ENCODE assay signal across 1 cellular context in the genomic region with DNA sequence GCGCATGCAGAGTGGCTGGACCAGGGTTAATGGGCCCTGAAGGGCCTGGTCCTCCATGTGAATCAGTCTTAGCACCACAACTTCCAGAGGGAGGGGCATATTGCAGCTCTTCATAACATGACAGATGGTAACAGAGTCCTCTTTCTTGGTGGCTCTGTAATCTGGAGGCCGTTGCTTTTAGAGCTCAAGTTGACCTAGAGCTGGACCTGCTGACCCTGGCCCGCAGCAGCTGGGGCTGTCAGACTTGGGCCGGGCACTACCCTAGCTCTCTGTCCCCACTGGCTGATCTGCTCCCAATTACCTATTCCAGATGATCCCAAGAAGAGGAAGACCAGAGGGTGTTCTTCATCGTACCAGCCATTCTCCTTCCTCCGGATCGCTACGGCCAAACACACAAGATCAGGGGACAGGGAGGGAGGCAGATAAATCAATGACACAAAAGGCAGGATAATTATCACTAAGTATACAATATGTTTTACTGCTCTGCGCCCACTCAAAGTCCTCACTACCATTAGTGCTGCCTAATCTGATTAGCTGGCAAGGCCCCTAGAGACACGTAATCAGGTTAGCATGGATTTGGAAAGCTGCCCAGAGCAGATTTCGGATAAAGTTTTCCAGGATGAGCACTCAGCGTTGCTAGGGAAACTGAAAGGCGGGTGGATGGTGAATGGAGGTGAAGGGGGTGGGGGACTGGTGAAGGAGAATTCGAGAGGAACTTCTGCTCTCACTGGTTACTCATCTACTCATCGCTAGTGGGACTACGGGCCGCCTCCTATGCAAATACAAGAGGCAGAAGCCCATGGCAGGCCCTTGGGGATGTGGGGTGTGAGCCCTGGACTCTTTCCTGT.
TF ChIP-seq lines count a peak whose summit lies in the region.

No MANE protein-coding gene starts in this region.

TF ChIP-seq in HEK293, 187 proteins besides CTCF, POLR2A, EP300 and RAD21 (continued from another document and continues in another):
- TF ChIP-seq, protein P1, sequence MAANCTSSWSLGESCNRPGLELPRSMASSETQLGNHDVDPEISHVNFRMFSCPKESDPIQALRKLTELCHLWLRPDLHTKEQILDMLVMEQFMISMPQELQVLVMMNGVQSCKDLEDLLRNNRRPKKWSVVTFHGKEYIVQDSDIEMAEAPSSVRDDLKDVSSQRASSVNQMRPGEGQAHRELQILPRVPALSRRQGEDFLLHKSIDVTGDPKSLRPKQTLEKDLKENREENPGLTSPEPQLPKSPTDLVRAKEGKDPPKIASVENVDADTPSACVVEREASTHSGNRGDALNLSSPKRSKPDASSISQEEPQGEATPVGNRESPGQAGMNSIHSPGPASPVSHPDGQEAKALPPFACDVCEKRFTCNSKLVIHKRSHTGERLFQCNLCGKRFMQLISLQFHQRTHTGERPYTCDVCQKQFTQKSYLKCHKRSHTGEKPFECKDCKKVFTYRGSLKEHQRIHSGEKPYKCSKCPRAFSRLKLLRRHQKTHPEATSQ (tag by site-specific recombination; IDR thresholded peaks at IDR 0.05), result no peak
- TF ChIP-seq ZBTB8A (tag by site-specific recombination; IDR thresholded peaks at IDR 0.05) (peak; percentile 55), ZNF76 (tag by site-specific recombination; IDR thresholded peaks at IDR 0.05; ENCODE audit: borderline replicate concordance, low read depth) (peak; percentile 59; the same call in 1 of the 2 replicates), ZNF777 (tag by site-specific recombination; IDR thresholded peaks at IDR 0.05; ENCODE audit: borderline replicate concordance) (no peak), ZNF629 (tag by site-specific recombination; IDR thresholded peaks at IDR 0.05) (peak; percentile 90), ZNF768 (tag by site-specific recombination; IDR thresholded peaks at IDR 0.05) (no peak), ZNF175 (tag by site-specific recombination; IDR thresholded peaks at IDR 0.05) (no peak), ZNF211 (tag by site-specific recombination; IDR thresholded peaks at IDR 0.05; ENCODE audit: low read depth) (no peak), GLI4 (tag by site-specific recombination; IDR thresholded peaks at IDR 0.05) (no peak), MYNN (tag by site-specific recombination; IDR thresholded peaks at IDR 0.05; ENCODE audit: borderline replicate concordance) (no peak), YY2 (tag by site-specific recombination; IDR thresholded peaks at IDR 0.05) (no peak), GLI2 (tag by site-specific recombination; IDR thresholded peaks at IDR 0.05; ENCODE audit: borderline replicate concordance, low read depth) (peak; percentile 93), ZNF654 (tag by site-specific recombination; IDR thresholded peaks at IDR 0.05; ENCODE audit: low read depth) (no peak), ZNF214 (tag by site-specific recombination; IDR thresholded peaks at IDR 0.05; ENCODE audit: borderline replicate concordance) (no peak), ZNF707 (tag by site-specific recombination; IDR thresholded peaks at IDR 0.05) (no peak), ZNF266 (tag by site-specific recombination; IDR thresholded peaks at IDR 0.05; ENCODE audit: low read depth) (no peak), KLF7 (tag by site-specific recombination; IDR thresholded peaks at IDR 0.05; ENCODE audit: borderline replicate concordance) (peak; percentile 38; the same call in 1 of the 2 replicates), ZNF624 (tag by site-specific recombination; IDR thresholded peaks at IDR 0.05) (no peak), SP7 (tag by site-specific recombination; IDR thresholded peaks at IDR 0.05) (peak; percentile 97), ZNF530 (tag by site-specific recombination; IDR thresholded peaks at IDR 0.05; ENCODE audit: low read depth) (no peak), ZNF747 (tag by site-specific recombination; IDR thresholded peaks at IDR 0.05) (no peak), ZNF549 (tag by site-specific recombination; IDR thresholded peaks at IDR 0.05) (no peak), ZNF558 (tag by site-specific recombination; IDR thresholded peaks at IDR 0.05) (no peak), ZNF121 (tag by site-specific recombination; IDR thresholded peaks at IDR 0.05) (peak; percentile 54; the same call in 1 of the 2 replicates), ZNF223 (tag by site-specific recombination; IDR thresholded peaks at IDR 0.05) (no peak), OSR2 (tag by site-specific recombination; IDR thresholded peaks at IDR 0.05) (peak; percentile 96), ZNF248 (tag by site-specific recombination; IDR thresholded peaks at IDR 0.05) (no peak), ZNF433 (tag by site-specific recombination; IDR thresholded peaks at IDR 0.05; ENCODE audit: low read depth) (no peak), SCRT2 (tag by site-specific recombination; IDR thresholded peaks at IDR 0.05) (no peak), ZNF138 (tag by site-specific recombination; IDR thresholded peaks at IDR 0.05; ENCODE audit: borderline replicate concordance) (no peak), KLF8 (tag by site-specific recombination; IDR thresholded peaks at IDR 0.05) (peak; percentile 42; the same call in 1 of the 2 replicates), SCRT1 (tag by site-specific recombination; IDR thresholded peaks at IDR 0.05; ENCODE audit: borderline replicate concordance) (no peak), ZNF48 (tag by site-specific recombination; IDR thresholded peaks at IDR 0.05) (no peak), ZNF610 (tag by site-specific recombination; IDR thresholded peaks at IDR 0.05; ENCODE audit: borderline replicate concordance) (0 out of 2 replicates have a peak, but pooled peaks have one; percentile 66), ZSCAN16 (tag by site-specific recombination; IDR thresholded peaks at IDR 0.05) (no peak), SP3 (tag by site-specific recombination; IDR thresholded peaks at IDR 0.05) (no peak)
- TF ChIP-seq, protein P2, sequence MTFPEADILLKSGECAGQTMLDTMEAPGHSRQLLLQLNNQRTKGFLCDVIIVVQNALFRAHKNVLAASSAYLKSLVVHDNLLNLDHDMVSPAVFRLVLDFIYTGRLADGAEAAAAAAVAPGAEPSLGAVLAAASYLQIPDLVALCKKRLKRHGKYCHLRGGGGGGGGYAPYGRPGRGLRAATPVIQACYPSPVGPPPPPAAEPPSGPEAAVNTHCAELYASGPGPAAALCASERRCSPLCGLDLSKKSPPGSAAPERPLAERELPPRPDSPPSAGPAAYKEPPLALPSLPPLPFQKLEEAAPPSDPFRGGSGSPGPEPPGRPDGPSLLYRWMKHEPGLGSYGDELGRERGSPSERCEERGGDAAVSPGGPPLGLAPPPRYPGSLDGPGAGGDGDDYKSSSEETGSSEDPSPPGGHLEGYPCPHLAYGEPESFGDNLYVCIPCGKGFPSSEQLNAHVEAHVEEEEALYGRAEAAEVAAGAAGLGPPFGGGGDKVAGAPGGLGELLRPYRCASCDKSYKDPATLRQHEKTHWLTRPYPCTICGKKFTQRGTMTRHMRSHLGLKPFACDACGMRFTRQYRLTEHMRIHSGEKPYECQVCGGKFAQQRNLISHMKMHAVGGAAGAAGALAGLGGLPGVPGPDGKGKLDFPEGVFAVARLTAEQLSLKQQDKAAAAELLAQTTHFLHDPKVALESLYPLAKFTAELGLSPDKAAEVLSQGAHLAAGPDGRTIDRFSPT (tag by site-specific recombination; IDR thresholded peaks at IDR 0.05), result no peak
- TF ChIP-seq, protein P3, sequence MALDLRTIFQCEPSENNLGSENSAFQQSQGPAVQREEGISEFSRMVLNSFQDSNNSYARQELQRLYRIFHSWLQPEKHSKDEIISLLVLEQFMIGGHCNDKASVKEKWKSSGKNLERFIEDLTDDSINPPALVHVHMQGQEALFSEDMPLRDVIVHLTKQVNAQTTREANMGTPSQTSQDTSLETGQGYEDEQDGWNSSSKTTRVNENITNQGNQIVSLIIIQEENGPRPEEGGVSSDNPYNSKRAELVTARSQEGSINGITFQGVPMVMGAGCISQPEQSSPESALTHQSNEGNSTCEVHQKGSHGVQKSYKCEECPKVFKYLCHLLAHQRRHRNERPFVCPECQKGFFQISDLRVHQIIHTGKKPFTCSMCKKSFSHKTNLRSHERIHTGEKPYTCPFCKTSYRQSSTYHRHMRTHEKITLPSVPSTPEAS (tag by site-specific recombination; IDR thresholded peaks at IDR 0.05), result peak; percentile 75
- TF ChIP-seq, protein P4, sequence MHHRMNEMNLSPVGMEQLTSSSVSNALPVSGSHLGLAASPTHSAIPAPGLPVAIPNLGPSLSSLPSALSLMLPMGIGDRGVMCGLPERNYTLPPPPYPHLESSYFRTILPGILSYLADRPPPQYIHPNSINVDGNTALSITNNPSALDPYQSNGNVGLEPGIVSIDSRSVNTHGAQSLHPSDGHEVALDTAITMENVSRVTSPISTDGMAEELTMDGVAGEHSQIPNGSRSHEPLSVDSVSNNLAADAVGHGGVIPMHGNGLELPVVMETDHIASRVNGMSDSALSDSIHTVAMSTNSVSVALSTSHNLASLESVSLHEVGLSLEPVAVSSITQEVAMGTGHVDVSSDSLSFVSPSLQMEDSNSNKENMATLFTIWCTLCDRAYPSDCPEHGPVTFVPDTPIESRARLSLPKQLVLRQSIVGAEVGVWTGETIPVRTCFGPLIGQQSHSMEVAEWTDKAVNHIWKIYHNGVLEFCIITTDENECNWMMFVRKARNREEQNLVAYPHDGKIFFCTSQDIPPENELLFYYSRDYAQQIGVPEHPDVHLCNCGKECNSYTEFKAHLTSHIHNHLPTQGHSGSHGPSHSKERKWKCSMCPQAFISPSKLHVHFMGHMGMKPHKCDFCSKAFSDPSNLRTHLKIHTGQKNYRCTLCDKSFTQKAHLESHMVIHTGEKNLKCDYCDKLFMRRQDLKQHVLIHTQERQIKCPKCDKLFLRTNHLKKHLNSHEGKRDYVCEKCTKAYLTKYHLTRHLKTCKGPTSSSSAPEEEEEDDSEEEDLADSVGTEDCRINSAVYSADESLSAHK (tag by site-specific recombination; IDR thresholded peaks at IDR 0.05), result peak; percentile 88
- TF ChIP-seq, protein P5, sequence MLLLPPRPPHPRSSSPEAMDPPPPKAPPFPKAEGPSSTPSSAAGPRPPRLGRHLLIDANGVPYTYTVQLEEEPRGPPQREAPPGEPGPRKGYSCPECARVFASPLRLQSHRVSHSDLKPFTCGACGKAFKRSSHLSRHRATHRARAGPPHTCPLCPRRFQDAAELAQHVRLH (tag by site-specific recombination; IDR thresholded peaks at IDR 0.05), result peak; percentile 80
- TF ChIP-seq, protein P6, sequence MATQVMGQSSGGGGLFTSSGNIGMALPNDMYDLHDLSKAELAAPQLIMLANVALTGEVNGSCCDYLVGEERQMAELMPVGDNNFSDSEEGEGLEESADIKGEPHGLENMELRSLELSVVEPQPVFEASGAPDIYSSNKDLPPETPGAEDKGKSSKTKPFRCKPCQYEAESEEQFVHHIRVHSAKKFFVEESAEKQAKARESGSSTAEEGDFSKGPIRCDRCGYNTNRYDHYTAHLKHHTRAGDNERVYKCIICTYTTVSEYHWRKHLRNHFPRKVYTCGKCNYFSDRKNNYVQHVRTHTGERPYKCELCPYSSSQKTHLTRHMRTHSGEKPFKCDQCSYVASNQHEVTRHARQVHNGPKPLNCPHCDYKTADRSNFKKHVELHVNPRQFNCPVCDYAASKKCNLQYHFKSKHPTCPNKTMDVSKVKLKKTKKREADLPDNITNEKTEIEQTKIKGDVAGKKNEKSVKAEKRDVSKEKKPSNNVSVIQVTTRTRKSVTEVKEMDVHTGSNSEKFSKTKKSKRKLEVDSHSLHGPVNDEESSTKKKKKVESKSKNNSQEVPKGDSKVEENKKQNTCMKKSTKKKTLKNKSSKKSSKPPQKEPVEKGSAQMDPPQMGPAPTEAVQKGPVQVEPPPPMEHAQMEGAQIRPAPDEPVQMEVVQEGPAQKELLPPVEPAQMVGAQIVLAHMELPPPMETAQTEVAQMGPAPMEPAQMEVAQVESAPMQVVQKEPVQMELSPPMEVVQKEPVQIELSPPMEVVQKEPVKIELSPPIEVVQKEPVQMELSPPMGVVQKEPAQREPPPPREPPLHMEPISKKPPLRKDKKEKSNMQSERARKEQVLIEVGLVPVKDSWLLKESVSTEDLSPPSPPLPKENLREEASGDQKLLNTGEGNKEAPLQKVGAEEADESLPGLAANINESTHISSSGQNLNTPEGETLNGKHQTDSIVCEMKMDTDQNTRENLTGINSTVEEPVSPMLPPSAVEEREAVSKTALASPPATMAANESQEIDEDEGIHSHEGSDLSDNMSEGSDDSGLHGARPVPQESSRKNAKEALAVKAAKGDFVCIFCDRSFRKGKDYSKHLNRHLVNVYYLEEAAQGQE (tag by site-specific recombination; IDR thresholded peaks at IDR 0.05), result no peak
- TF ChIP-seq, protein P7, sequence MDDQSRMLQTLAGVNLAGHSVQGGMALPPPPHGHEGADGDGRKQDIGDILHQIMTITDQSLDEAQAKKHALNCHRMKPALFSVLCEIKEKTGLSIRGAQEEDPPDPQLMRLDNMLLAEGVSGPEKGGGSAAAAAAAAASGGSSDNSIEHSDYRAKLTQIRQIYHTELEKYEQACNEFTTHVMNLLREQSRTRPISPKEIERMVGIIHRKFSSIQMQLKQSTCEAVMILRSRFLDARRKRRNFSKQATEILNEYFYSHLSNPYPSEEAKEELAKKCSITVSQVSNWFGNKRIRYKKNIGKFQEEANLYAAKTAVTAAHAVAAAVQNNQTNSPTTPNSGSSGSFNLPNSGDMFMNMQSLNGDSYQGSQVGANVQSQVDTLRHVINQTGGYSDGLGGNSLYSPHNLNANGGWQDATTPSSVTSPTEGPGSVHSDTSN (CRISPR knock-in tag; IDR thresholded peaks at IDR 0.05), result no peak
- TF ChIP-seq, protein P8, sequence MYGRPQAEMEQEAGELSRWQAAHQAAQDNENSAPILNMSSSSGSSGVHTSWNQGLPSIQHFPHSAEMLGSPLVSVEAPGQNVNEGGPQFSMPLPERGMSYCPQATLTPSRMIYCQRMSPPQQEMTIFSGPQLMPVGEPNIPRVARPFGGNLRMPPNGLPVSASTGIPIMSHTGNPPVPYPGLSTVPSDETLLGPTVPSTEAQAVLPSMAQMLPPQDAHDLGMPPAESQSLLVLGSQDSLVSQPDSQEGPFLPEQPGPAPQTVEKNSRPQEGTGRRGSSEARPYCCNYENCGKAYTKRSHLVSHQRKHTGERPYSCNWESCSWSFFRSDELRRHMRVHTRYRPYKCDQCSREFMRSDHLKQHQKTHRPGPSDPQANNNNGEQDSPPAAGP (tag by site-specific recombination; IDR thresholded peaks at IDR 0.05), result peak; percentile 92
- TF ChIP-seq, protein P9, sequence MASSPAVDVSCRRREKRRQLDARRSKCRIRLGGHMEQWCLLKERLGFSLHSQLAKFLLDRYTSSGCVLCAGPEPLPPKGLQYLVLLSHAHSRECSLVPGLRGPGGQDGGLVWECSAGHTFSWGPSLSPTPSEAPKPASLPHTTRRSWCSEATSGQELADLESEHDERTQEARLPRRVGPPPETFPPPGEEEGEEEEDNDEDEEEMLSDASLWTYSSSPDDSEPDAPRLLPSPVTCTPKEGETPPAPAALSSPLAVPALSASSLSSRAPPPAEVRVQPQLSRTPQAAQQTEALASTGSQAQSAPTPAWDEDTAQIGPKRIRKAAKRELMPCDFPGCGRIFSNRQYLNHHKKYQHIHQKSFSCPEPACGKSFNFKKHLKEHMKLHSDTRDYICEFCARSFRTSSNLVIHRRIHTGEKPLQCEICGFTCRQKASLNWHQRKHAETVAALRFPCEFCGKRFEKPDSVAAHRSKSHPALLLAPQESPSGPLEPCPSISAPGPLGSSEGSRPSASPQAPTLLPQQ (tag by site-specific recombination; IDR thresholded peaks at IDR 0.05), result no peak; the same call in 1 of the 2 replicates
- TF ChIP-seq, protein P10, sequence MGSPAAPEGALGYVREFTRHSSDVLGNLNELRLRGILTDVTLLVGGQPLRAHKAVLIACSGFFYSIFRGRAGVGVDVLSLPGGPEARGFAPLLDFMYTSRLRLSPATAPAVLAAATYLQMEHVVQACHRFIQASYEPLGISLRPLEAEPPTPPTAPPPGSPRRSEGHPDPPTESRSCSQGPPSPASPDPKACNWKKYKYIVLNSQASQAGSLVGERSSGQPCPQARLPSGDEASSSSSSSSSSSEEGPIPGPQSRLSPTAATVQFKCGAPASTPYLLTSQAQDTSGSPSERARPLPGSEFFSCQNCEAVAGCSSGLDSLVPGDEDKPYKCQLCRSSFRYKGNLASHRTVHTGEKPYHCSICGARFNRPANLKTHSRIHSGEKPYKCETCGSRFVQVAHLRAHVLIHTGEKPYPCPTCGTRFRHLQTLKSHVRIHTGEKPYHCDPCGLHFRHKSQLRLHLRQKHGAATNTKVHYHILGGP (tag by site-specific recombination; IDR thresholded peaks at IDR 0.05), result peak; percentile 56
